Comparison of ENCODE assay signal across 23 cellular contexts in the genomic region with DNA sequence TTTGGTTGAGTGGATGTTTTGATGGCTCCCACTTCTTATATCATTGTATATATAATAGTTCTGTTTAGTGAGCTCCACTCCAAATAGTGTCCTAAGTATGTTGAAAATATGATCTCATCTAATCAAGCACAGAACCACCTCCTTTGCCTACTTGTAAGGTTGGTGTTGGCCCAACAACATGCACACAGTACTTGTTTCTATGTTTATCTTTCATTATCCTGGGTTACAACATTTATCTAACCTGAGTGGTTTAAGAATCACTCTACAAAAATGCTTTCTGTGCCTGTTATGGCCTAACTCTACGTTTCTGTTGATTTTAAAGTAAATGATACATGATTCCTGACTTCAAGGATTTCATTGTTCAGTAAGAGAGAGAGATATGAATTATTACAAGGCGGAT.
DNase-seq lines count a peak whose midpoint lies in the region; ATAC-seq and TF ChIP-seq lines count a peak whose summit lies in the region.
"Had no signal": no experiment of that assay in that cellular context is flagged by ENCODE, and none has a peak within 500 bp of the region (broad histone marks: within the 10 kb centered on the region; RNA-seq: fewer than 3 reads in every experiment).

No MANE protein-coding gene starts in this region.

- ATAC-seq in activated CD8-positive, alpha-beta T cell treated with anti-CD3 and anti-CD28 coated beads for 36 hours: no peak
- no peak for ATAC-seq in HG03378 (IDR thresholded peaks at IDR 0.05; ENCODE audit: unreplicated experiment)
- ATAC-seq: HepG2, Panc1 had no signal

- CTCF ChIA-PET in activated CD8-positive, alpha-beta T cell treated with anti-CD3 and anti-CD28 coated beads for 36 hours (lab: Charles Lee): no interaction called here

- POLR2A ChIA-PET in activated CD8-positive, alpha-beta T cell treated with anti-CD3 and anti-CD28 coated beads for 36 hours (lab: Charles Lee): no interaction called here

- no peaks in the 10 kb centered on the region for H3K27me3 ChIP-seq in testis
- H3K27me3 ChIP-seq: BLaER1 had no signal

- DNase-seq in H4 (ENCODE audit: low spot score) (peak; percentile 5), amniotic epithelial cell (ENCODE audit: low read depth) (peak; percentile 91), choroid plexus epithelial cell (ENCODE audit: low read depth) (peak; percentile 46), kidney glomerular epithelial cell (lab: John Stamatoyannopoulos, UW) (peak; percentile 26), NCI-H2081 treated with DMSO at 0.1 percent for 48 hours (lab: John Stamatoyannopoulos, UW) (no peak), testis (no peak)
- DNase-seq in activated CD8-positive, alpha-beta T cell treated with anti-CD3 and anti-CD28 coated beads for 36 hours: no peak
- DNase-seq: CD4-positive, alpha-beta T cell; GM23248; H9; Karpas-422; MV-4-11; NCI-H1105; NCI-H146; NCI-H1930; NCI-H446 treated with DMSO at 0.1 percent for 48 hours; NCI-H526; SHP77 had no signal

- peaks cover 5% of the 10 kb centered on the region for H3K9me3 Mint-ChIP-seq in activated CD8-positive, alpha-beta T cell treated with anti-CD3 and anti-CD28 coated beads for 36 hours

- TF ChIP-seq POLR2A in testis (IDR thresholded peaks at IDR 0.05): no peak

- H3K27ac Mint-ChIP-seq in activated CD8-positive, alpha-beta T cell treated with anti-CD3 and anti-CD28 coated beads for 36 hours: no peak overlapping the region
- H3K27ac Mint-ChIP-seq: CD4-positive, alpha-beta T cell had no signal

- H3K9me3 ChIP-seq in testis: no peaks in the 10 kb centered on the region
- H3K9me3 ChIP-seq: BLaER1 had no signal

- no peak for TF ChIP-seq CTCF in choroid plexus epithelial cell (conservative IDR thresholded peaks at IDR 0.05; ENCODE audit: low read depth, low read length)
- no peak for TF ChIP-seq CTCF in activated CD8-positive, alpha-beta T cell treated with anti-CD3 and anti-CD28 coated beads for 36 hours (IDR thresholded peaks at IDR 0.05)
- TF ChIP-seq CTCF in testis (IDR thresholded peaks at IDR 0.05): no peak

- H3K4me3 ChIP-seq in choroid plexus epithelial cell (ENCODE audit: low read depth, low read length) (no peak overlapping the region), testis (no peak overlapping the region)
- H3K4me3 ChIP-seq: BLaER1, GM23248 had no signal

- 67 to 70% methylated on average over 2 of the region's 2 CpGs for WGBS in testis, 2 donors

- H3K4me3 Mint-ChIP-seq in activated CD8-positive, alpha-beta T cell treated with anti-CD3 and anti-CD28 coated beads for 36 hours: no peak overlapping the region
- H3K4me3 Mint-ChIP-seq: CD4-positive, alpha-beta T cell; H9 had no signal

- intact Hi-C loops in activated CD8-positive, alpha-beta T cell treated with anti-CD3 and anti-CD28 coated beads for 36 hours (cut with micrococcal nuclease): no loop called here
- intact Hi-C loops in testis (cut with DNase I; ENCODE audit: low total_unique reads): no loop called here

- no peaks in the 10 kb centered on the region for H3K36me3 ChIP-seq in testis (ENCODE audit: low read depth, missing control alignments)
- H3K36me3 ChIP-seq: BLaER1 had no signal

- H3K4me1 ChIP-seq in testis: no peaks in the 10 kb centered on the region
- H3K4me1 ChIP-seq: BLaER1 had no signal

- no peak overlapping the region for H3K27ac ChIP-seq in testis
- H3K27ac ChIP-seq: BLaER1, GM23248, RWPE1 had no signal

- no peaks in the 10 kb centered on the region for H3K27me3 Mint-ChIP-seq in activated CD8-positive, alpha-beta T cell treated with anti-CD3 and anti-CD28 coated beads for 36 hours
- H3K27me3 Mint-ChIP-seq: CD4-positive, alpha-beta T cell had no signal

- H3K4me1 Mint-ChIP-seq in activated CD8-positive, alpha-beta T cell treated with anti-CD3 and anti-CD28 coated beads for 36 hours (ENCODE audit: low read depth): no peaks in the 10 kb centered on the region
- H3K4me1 Mint-ChIP-seq: H9 had no signal

- H3K36me3 Mint-ChIP-seq in activated CD8-positive, alpha-beta T cell treated with anti-CD3 and anti-CD28 coated beads for 36 hours (ENCODE audit: low read depth): no peaks in the 10 kb centered on the region

Comparison
In these comparisons a context has a peak if more than half of its experiments do, and no peak if none do; other contexts are left out.
1. DNase-seq: peak in H4 (single experiment), amniotic epithelial cell (single experiment), choroid plexus epithelial cell (single experiment) and kidney glomerular epithelial cell (single experiment); none in activated CD8-positive, alpha-beta T cell treated with anti-CD3 and anti-CD28 coated beads for 36 hours (single experiment), NCI-H2081 treated with DMSO at 0.1 percent for 48 hours (single experiment) and testis (single experiment).